Comparison of ENCODE assay signal across 8 cellular contexts in genomic region chr10:87301466-87302115, GRCh38. TPM values are rescaled to one million over a fixed set of nuclear protein-coding genes. Genes with fewer than 3 reads are reported as not detected.
DNase-seq lines count a peak whose midpoint lies in the region; ATAC-seq and TF ChIP-seq lines count a peak whose summit lies in the region.
"Not testable (repeated sequence)": the region's sequence is repeated elsewhere in the genome, so short reads cannot be mapped to it uniquely, and the experiment has no call there.

No MANE protein-coding gene starts in this region.

- not testable (repeated sequence) for H3K9me3 ChIP-seq in Peyer's patch

- peak; percentile 11 for TF ChIP-seq CTCF in AG09309 (IDR thresholded peaks at IDR 0.05; ENCODE audit: control insufficient read depth, insufficient read depth, low read depth, low read length, missing control alignments)
- peak in 4 of 6 experiments; percentile 23 to 31 (median 28) for TF ChIP-seq CTCF in Peyer's patch (IDR thresholded peaks at IDR 0.05)

- H3K27ac ChIP-seq in Peyer's patch: not testable (repeated sequence)

- H3K4me3 ChIP-seq in AG09309 (ENCODE audit: control insufficient read depth, low read depth, low read length); Peyer's patch: not testable (repeated sequence)

- not testable (repeated sequence) for H3K4me1 ChIP-seq in Peyer's patch

- not testable (repeated sequence) for H3K27me3 ChIP-seq in Peyer's patch

- ATAC-seq in GM19395 (IDR thresholded peaks at IDR 0.05; ENCODE audit: unreplicated experiment) (peak; percentile 98), HG02870 (IDR thresholded peaks at IDR 0.05; ENCODE audit: unreplicated experiment) (peak; percentile 97)

- DNase-seq in AG09309 (ENCODE audit: low read depth): not testable (repeated sequence)
- peak in 1 of 3 donors; percentile 70 for DNase-seq in Peyer's patch
- peak; percentile 2 for DNase-seq in activated T-cell treated with anti-CD3 and anti-CD28 coated beads for 4 hours
- DNase-seq in effector CD4-positive, alpha-beta T cell: peak; percentile 4
- DNase-seq in mucosa of gallbladder (ENCODE audit: low spot score): peak; percentile 69
- DNase-seq in stimulated activated CD4-positive, alpha-beta T cell treated with anti-CD3 and anti-CD28 coated beads, TNF-alpha, amount 100 ng/mL, for 1 hour (ENCODE audit: low read depth in 3 of 3, low spot score in 1 of 3): peak in 2 of 3 donors; percentile 1 to 7

- not testable (repeated sequence) for TF ChIP-seq POLR2A in Peyer's patch (IDR thresholded peaks at IDR 0.05)

- not testable (repeated sequence) for H3K36me3 ChIP-seq in Peyer's patch

RNA-seq across cellular contexts. Expression of gene NUTM2D, which starts 56.0 kb away (rescaled TPM):
- total RNA-seq in Peyer's patch (1 to 10 TPM in 3 of 4 donors, not detected in 1; 1.6 to 9.3 (median 3.4) TPM), mucosa of gallbladder (7.2 TPM)
